Comparison of ENCODE assay signal across 8 cellular contexts in genomic region chr1:226308723-226309397, GRCh38. TPM values are rescaled to one million over a fixed set of nuclear protein-coding genes. Genes with fewer than 3 reads are reported as not detected.
DNase-seq lines count a peak whose midpoint lies in the region; ATAC-seq, FAIRE-seq and TF ChIP-seq lines count a peak whose summit lies in the region.

Gene LIN9, minus strand, starts transcription at chr1:226309164. Its CDS starts 25 bp downstream, at chr1:226309139.

- peak within 1 kb of the TSS; percentile 53 to 86 for H3K9ac ChIP-seq in kidney (ENCODE audit: low read length in 2 of 2)

- H3K36me3 Mint-ChIP-seq in central memory CD8-positive, alpha-beta T cell (ENCODE audit: insufficient read depth), result no peaks in the 10 kb centered on the region

- peak; percentile 68 for ATAC-seq in GM19025 (IDR thresholded peaks at IDR 0.05; ENCODE audit: low read depth, unreplicated experiment)
- peak; percentile 75 for ATAC-seq in HG03280 (IDR thresholded peaks at IDR 0.05; ENCODE audit: unreplicated experiment)
- ATAC-seq in central memory CD8-positive, alpha-beta T cell (replicated peaks; ENCODE audit: extremely low read depth, poor library complexity, severe bottlenecking), result peak; percentile 89

- H3K4me1 Mint-ChIP-seq in central memory CD8-positive, alpha-beta T cell, result peaks cover 7% of the 10 kb centered on the region

- H3K9me3 Mint-ChIP-seq in central memory CD8-positive, alpha-beta T cell, result no peaks in the 10 kb centered on the region

- no peaks in the 10 kb centered on the region for H3K36me3 ChIP-seq in kidney (ENCODE audit: control insufficient read depth in 1 of 2, insufficient read depth in 2 of 2, low read length in 2 of 2)

- peak within 1 kb of the TSS; percentile 85 for H3K4me3 Mint-ChIP-seq in central memory CD8-positive, alpha-beta T cell

- peak within 1 kb of the TSS; percentile 61 for H3K27ac Mint-ChIP-seq in central memory CD8-positive, alpha-beta T cell (ENCODE audit: low read depth)

- TF ChIP-seq CTCF in AG10803 (conservative IDR thresholded peaks at IDR 0.05; ENCODE audit: low read length) (no peak), kidney (IDR thresholded peaks at IDR 0.05; ENCODE audit: borderline replicate concordance, extremely low read depth, insufficient read depth) (no peak)

- FAIRE-seq in kidney (lab: Jason Lieb, UNC), result no peak

- intact Hi-C loops in kidney (cut with DNase I), result no loop called here

- peak; percentile 86 for DNase-seq in AG10803 (ENCODE audit: low read depth)
- DNase-seq in NCI-H345 treated with DMSO at 0.1 percent for 48 hours (lab: John Stamatoyannopoulos, UW; ENCODE audit: unreplicated experiment), result peak; percentile 84
- peak; percentile 85 for DNase-seq in activated CD4-positive, CD25-positive, alpha-beta regulatory T cell treated with anti-CD3 and anti-CD28 coated beads, Interleukin-2, amount 50 U/mL, for 16 hours (ENCODE audit: low read depth, low spot score)
- peak; percentile 83 to 86 for DNase-seq in central memory CD8-positive, alpha-beta T cell (ENCODE audit: low spot score in 2 of 2)
- peak; percentile 94 for DNase-seq in kidney
- peak; percentile 80 to 87 for DNase-seq in stimulated activated CD4-positive, alpha-beta T cell treated with anti-CD3 and anti-CD28 coated beads, Interleukin-15, amount 100 ng/mL, for 1 hour (ENCODE audit: low read depth in 1 of 2, low spot score in 1 of 2)

- no peaks in the 10 kb centered on the region for H3K27me3 Mint-ChIP-seq in central memory CD8-positive, alpha-beta T cell

- H3K27ac ChIP-seq in kidney (ENCODE audit: low read depth in 2 of 2, low read length in 2 of 2), result no peak within 1 kb of the TSS

- H3K4me3 ChIP-seq in AG10803 (ENCODE audit: low read length) (peak within 1 kb of the TSS; percentile 91), kidney (ENCODE audit: low read length in 2 of 2) (peak within 1 kb of the TSS; percentile 79)

- peaks cover 0 to 3% of the 10 kb centered on the region in 2 donors for H3K4me1 ChIP-seq in kidney (ENCODE audit: control insufficient read depth in 1 of 2, insufficient read depth in 1 of 2, low read depth in 1 of 2, low read length in 2 of 2)

- no peaks in the 10 kb centered on the region for H3K9me3 ChIP-seq in kidney (ENCODE audit: control insufficient read depth in 1 of 2, low read length in 2 of 2)

RNA-seq across cellular contexts. Expression of gene LIN9, which starts in this region (rescaled TPM):
- total RNA-seq in kidney, result 2.7 TPM
- polyA plus RNA-seq in kidney (ENCODE audit: insufficient read depth, low read depth, low replicate concordance), result 0.73 TPM
